21 cellular contexts compared by ENCODE assay signal in the genomic region with DNA sequence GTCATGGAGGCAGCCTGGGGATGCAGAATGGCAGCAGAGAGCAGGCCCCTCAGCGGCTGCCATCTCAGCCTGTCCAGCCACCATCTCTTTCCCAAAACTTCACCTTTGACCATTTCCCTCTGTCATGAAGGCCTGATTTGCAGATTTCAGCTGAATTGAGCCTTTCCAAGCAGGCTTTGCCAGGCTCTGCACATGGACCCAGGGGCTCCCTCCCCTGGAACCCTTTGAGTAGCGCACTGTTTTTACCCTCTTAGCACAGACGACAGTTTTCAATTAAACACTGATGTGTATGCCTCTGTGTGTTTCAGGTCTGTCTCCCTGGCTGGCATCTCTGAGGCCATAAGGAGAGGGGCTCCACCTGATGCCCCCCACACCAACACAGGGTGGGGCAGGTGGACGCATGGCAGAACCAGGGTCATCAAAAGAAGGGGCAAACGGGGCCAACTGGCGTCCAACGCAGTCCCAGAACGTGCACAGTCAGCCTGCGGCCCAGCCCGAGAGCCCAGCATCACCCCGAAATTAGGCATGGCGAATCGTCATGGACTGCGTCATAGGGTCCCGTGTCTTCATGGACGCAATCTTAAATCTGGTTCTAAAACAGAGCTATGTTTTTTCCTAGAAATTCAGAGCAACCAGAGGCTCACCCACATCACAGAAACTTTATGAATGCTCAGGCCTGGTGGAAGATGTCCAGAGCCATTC.
A peak's percentile ranks its signal among the peaks of the same experiment; 100 is the strongest.
DNase-seq lines count a peak whose midpoint lies in the region; ATAC-seq, FAIRE-seq and TF ChIP-seq lines count a peak whose summit lies in the region.
"Had no signal": no experiment of that assay in that cellular context is flagged by ENCODE, and none has a peak within 500 bp of the region (broad histone marks: within the 10 kb centered on the region; RNA-seq: fewer than 3 reads in every experiment).

No MANE protein-coding gene starts in this region.

- H3K4me2 ChIP-seq in H9 (ENCODE audit: insufficient read depth, insufficient read length, low read length) (no peak overlapping the region), H1 (ENCODE audit: insufficient read depth in 1 of 2, low read depth in 2 of 2, low read length in 2 of 2) (no peak overlapping the region), mesendoderm (ENCODE audit: low read length) (no peak overlapping the region)

- H3K9me3 Mint-ChIP-seq in H9, result no peaks in the 10 kb centered on the region
- H3K9me3 Mint-ChIP-seq in progenitor cell of endocrine pancreas (ENCODE audit: low read depth), result no peaks in the 10 kb centered on the region
- peaks cover 6% of the 10 kb centered on the region for H3K9me3 Mint-ChIP-seq in T-helper 2 cell treated with Interferon-gamma antibody and Interleukin-4, amounts not matched to agents 5 μg/mL and 100 μg/mL, for 36 hours
- no peaks in the 10 kb centered on the region for H3K9me3 Mint-ChIP-seq in activated CD4-positive, alpha-beta T cell treated with anti-CD3 and anti-CD28 coated beads, Interleukin-2, amount 10 ng/mL, durations not matched to agents 24 days and 14 days

- no peaks in the 10 kb centered on the region for H3K4me1 ChIP-seq in H9 (ENCODE audit: insufficient read depth, low read length)
- H3K4me1 ChIP-seq in H1 (replicated peaks in 1 of 4; ENCODE audit: control insufficient read depth in 3 of 4, insufficient read depth in 4 of 4, low read length in 3 of 4), result no peaks in the 10 kb centered on the region
- no peaks in the 10 kb centered on the region for H3K4me1 ChIP-seq in mesendoderm (ENCODE audit: control insufficient read depth, low read depth, low read length)

- no peak overlapping the region for H2BK15ac ChIP-seq in H9 (ENCODE audit: low read depth, low read length)
- no peak overlapping the region for H2BK15ac ChIP-seq in H1 (ENCODE audit: low read length)
- H2BK15ac ChIP-seq in mesendoderm (replicated peaks; ENCODE audit: low read depth), result no peak overlapping the region

- TF ChIP-seq RAD21 in H1 (IDR thresholded peaks at IDR 0.05 in 1 of 2, conservative IDR thresholded peaks at IDR 0.05 in 1 of 2; ENCODE audit: low read depth in 2 of 2, low read length in 2 of 2), result peak; percentile 59 to 68

- H3K4me3 ChIP-seq in H1 (ENCODE audit: extremely low read depth in 1 of 4, insufficient read depth in 2 of 4, low read depth in 3 of 4, low read length in 4 of 4), result no peak overlapping the region
- H3K4me3 ChIP-seq in mesendoderm (ENCODE audit: low read length), result no peak overlapping the region

- H3K36me3 ChIP-seq in H1 (ENCODE audit: control insufficient read depth in 2 of 4, insufficient read depth in 4 of 4, low read length in 3 of 4) (no peaks in the 10 kb centered on the region), mesendoderm (ENCODE audit: control insufficient read depth, insufficient read depth, low read length) (no peaks in the 10 kb centered on the region)

- H2AFZ ChIP-seq in H9 (ENCODE audit: low read length), result no peak overlapping the region
- peak overlapping the region; percentile 71; the same call in 1 of the 2 replicates for H2AFZ ChIP-seq in H1 (ENCODE audit: low read length)

- H3K18ac ChIP-seq in H9 (ENCODE audit: insufficient read length, low read depth, low read length), result no peak overlapping the region
- H3K18ac ChIP-seq in H1 (ENCODE audit: extremely low read depth, low read length), result no peak overlapping the region
- H3K18ac ChIP-seq in mesendoderm (ENCODE audit: low read length), result no peak overlapping the region

- H2BK5ac ChIP-seq in H9 (ENCODE audit: insufficient read length, low read length) (no peak overlapping the region), H1 (ENCODE audit: low read depth, low read length) (no peak overlapping the region), mesendoderm (ENCODE audit: low read length) (no peak overlapping the region)

- H3K27me3 ChIP-seq in H9 (ENCODE audit: insufficient read depth, low read length) (no peaks in the 10 kb centered on the region), H1 (replicated peaks in 1 of 4; ENCODE audit: control insufficient read depth in 3 of 4, extremely low read depth in 1 of 4, insufficient read depth in 3 of 4, low read length in 3 of 4) (no peaks in the 10 kb centered on the region), mesendoderm (ENCODE audit: insufficient read depth, low read length, poor library complexity) (no peaks in the 10 kb centered on the region)

- no peak overlapping the region for H3T11ph ChIP-seq in H9 (ENCODE audit: low read length)

- H3K9me3 ChIP-seq in H9 (ENCODE audit: control insufficient read depth, low read depth, low read length), result no peaks in the 10 kb centered on the region
- H3K9me3 ChIP-seq in H1 (ENCODE audit: insufficient read depth in 2 of 2, low read depth in 1 of 2, low read length in 1 of 2), result 0 out of 4 replicates have a peak, but pooled peaks cover 0 to 3% of the 10 kb centered on the region in 2 experiments

- H3K23me2 ChIP-seq in H9 (ENCODE audit: insufficient read length, low read depth, low read length, poor library complexity, severe bottlenecking) (no peaks in the 10 kb centered on the region), H1 (ENCODE audit: low read depth, low read length) (0 out of 2 replicates have a peak, but pooled peaks cover 2% of the 10 kb centered on the region)

- H4K5ac ChIP-seq in H9 (ENCODE audit: insufficient read length, low read depth, low read length), result no peak overlapping the region
- H4K5ac ChIP-seq in H1 (ENCODE audit: insufficient read length, low read depth, low read length), result no peak overlapping the region
- no peak overlapping the region for H4K5ac ChIP-seq in mesendoderm (ENCODE audit: low read length)

- no peak overlapping the region for H3K4me3 Mint-ChIP-seq in H9
- no peak overlapping the region for H3K4me3 Mint-ChIP-seq in progenitor cell of endocrine pancreas (ENCODE audit: low read depth)
- H3K4me3 Mint-ChIP-seq in T-helper 2 cell treated with Interferon-gamma antibody and Interleukin-4, amounts not matched to agents 5 μg/mL and 100 μg/mL, for 36 hours, result no peak overlapping the region
- no peak overlapping the region for H3K4me3 Mint-ChIP-seq in activated CD4-positive, alpha-beta T cell treated with anti-CD3 and anti-CD28 coated beads, Interleukin-2, amount 10 ng/mL, durations not matched to agents 24 days and 14 days
- H3K4me3 Mint-ChIP-seq: B cell; CD4-positive, alpha-beta memory T cell had no signal

- no peak for DNase-seq in H9
- DNase-seq in H1 (ENCODE audit: low read depth in 1 of 2, low spot score in 2 of 2), result no peak
- DNase-seq in mesendoderm, result peak; percentile 8
- DNase-seq in progenitor cell of endocrine pancreas (ENCODE audit: low spot score, unreplicated experiment), result no peak
- no peak for DNase-seq in T-helper 2 cell treated with Interferon-gamma antibody and Interleukin-4, amounts not matched to agents 5 μg/mL and 100 μg/mL, for 36 hours (ENCODE audit: low spot score)
- DNase-seq in activated CD4-positive, alpha-beta T cell treated with anti-CD3 and anti-CD28 coated beads, Interleukin-2, amount 10 ng/mL, durations not matched to agents 24 days and 14 days, result no peak
- DNase-seq: CD4-positive, alpha-beta memory T cell; DMS153; DMS79 treated with DMSO at 0.1 percent for 48 hours; EL; GOT3 had no signal

- H3K14ac ChIP-seq in H9 (ENCODE audit: insufficient read depth, low read length) (no peak overlapping the region), H1 (ENCODE audit: insufficient read length) (no peak overlapping the region)

- no peak for ATAC-seq in GM18505 (IDR thresholded peaks at IDR 0.05; ENCODE audit: unreplicated experiment)
- ATAC-seq: HCT116, HepG2 had no signal

- no peak overlapping the region for H3K9ac ChIP-seq in H9 (ENCODE audit: extremely low read depth, insufficient read length, low read length)
- H3K9ac ChIP-seq in H1 (replicated peaks in 1 of 4; ENCODE audit: extremely low read depth in 1 of 4, low read depth in 3 of 4, low read length in 3 of 4), result no peak overlapping the region
- H3K9ac ChIP-seq in mesendoderm (ENCODE audit: low read length), result no peak overlapping the region

- TF ChIP-seq POLR2A in H1 (IDR thresholded peaks at IDR 0.05; ENCODE audit: control extremely low read depth in 1 of 2, low read depth in 2 of 2, low read length in 2 of 2) (no peak), GM18505 (IDR thresholded peaks at IDR 0.05; ENCODE audit: borderline replicate concordance, extremely low read depth, insufficient read depth, insufficient read length) (no peak)

- TF ChIP-seq CTCF in H9 (conservative IDR thresholded peaks at IDR 0.05) (peak; percentile 58), H1 (IDR thresholded peaks at IDR 0.05; ENCODE audit: control extremely low read depth in 1 of 3, insufficient read depth in 1 of 3, low read depth in 1 of 3, low read length in 3 of 3) (peak; percentile 29 to 66 (median 59)), progenitor cell of endocrine pancreas (IDR thresholded peaks at IDR 0.05; ENCODE audit: unreplicated experiment) (peak; percentile 24)

- H2AK5ac ChIP-seq in H9 (ENCODE audit: insufficient read length, low read length) (no peak overlapping the region), H1 (ENCODE audit: low read depth, low read length) (no peak overlapping the region), mesendoderm (ENCODE audit: low read length) (no peak overlapping the region)

- no peak overlapping the region for H3K4ac ChIP-seq in H9 (ENCODE audit: low read depth, low read length)
- no peak overlapping the region for H3K4ac ChIP-seq in H1 (replicated peaks; ENCODE audit: insufficient read length, low read depth, low read length)
- no peak overlapping the region for H3K4ac ChIP-seq in mesendoderm (ENCODE audit: low read depth, low read length)

- peaks cover 4% of the 10 kb centered on the region; the same call in 1 of the 2 replicates for H3K27me3 Mint-ChIP-seq in H9 (ENCODE audit: low read depth)
- H3K27me3 Mint-ChIP-seq in progenitor cell of endocrine pancreas, result peaks cover 8% of the 10 kb centered on the region
- H3K27me3 Mint-ChIP-seq in T-helper 2 cell treated with Interferon-gamma antibody and Interleukin-4, amounts not matched to agents 5 μg/mL and 100 μg/mL, for 36 hours (ENCODE audit: low read depth), result no peaks in the 10 kb centered on the region
- H3K27me3 Mint-ChIP-seq in activated CD4-positive, alpha-beta T cell treated with anti-CD3 and anti-CD28 coated beads, Interleukin-2, amount 10 ng/mL, durations not matched to agents 24 days and 14 days, result no peaks in the 10 kb centered on the region
- H3K27me3 Mint-ChIP-seq: B cell had no signal

- H2BK120ac ChIP-seq in H9 (ENCODE audit: low read depth, low read length, poor library complexity, severe bottlenecking), result no peak overlapping the region
- no peak overlapping the region for H2BK120ac ChIP-seq in H1 (replicated peaks; ENCODE audit: low read depth, low read length)
- no peak overlapping the region for H2BK120ac ChIP-seq in mesendoderm (ENCODE audit: low read depth, low read length)

- H4K91ac ChIP-seq in H9 (ENCODE audit: insufficient read length, low read depth, low read length), result no peak overlapping the region
- H4K91ac ChIP-seq in H1 (replicated peaks; ENCODE audit: insufficient read length, low read length), result no peak overlapping the region

- no peak for FAIRE-seq in H1 (lab: Jason Lieb, UNC)
- FAIRE-seq: A204.1, D721Med, G401.6, GM12891, HepG2, HTR-8/SVneo had no signal

- H3K23ac ChIP-seq in H9 (ENCODE audit: insufficient read length, low read depth, low read length) (no peak overlapping the region), H1 (ENCODE audit: insufficient read length) (no peak overlapping the region), mesendoderm (ENCODE audit: low read length) (no peak overlapping the region)

- no peaks in the 10 kb centered on the region for H4K20me1 ChIP-seq in H9 (ENCODE audit: control insufficient read depth, insufficient read depth, insufficient read length)
- H4K20me1 ChIP-seq in H1 (replicated peaks in 1 of 2; ENCODE audit: control insufficient read depth in 1 of 2, insufficient read depth in 2 of 2, low read length in 2 of 2), result no peaks in the 10 kb centered on the region

- H3K79me1 ChIP-seq in H9 (ENCODE audit: insufficient read depth, low read depth, low read length, poor library complexity, severe bottlenecking), result no peaks in the 10 kb centered on the region
- H3K79me1 ChIP-seq in H1 (ENCODE audit: low read depth, low read length), result no peaks in the 10 kb centered on the region
- no peaks in the 10 kb centered on the region for H3K79me1 ChIP-seq in mesendoderm (ENCODE audit: low read length)

- no peak overlapping the region for H2BK20ac ChIP-seq in H9 (ENCODE audit: low read depth, low read length, poor library complexity, severe bottlenecking)
- H2BK20ac ChIP-seq in H1 (ENCODE audit: low read length), result no peak overlapping the region

- POLR2A ChIA-PET in H1 (lab: Charles Lee; ENCODE audit: partially characterized antibody), result no interaction called here

- H3K27ac ChIP-seq in H9 (ENCODE audit: insufficient read length, low read depth, low read length) (no peak overlapping the region), H1 (ENCODE audit: low read depth, low read length) (no peak overlapping the region), mesendoderm (ENCODE audit: low read depth, low read length) (no peak overlapping the region)
- H3K27ac ChIP-seq: C4-2B had no signal

- H3K27ac Mint-ChIP-seq in H9 (no peak overlapping the region; a peak in 1 of 7 replicates), progenitor cell of endocrine pancreas (no peak overlapping the region)
- no peak overlapping the region for H3K27ac Mint-ChIP-seq in T-helper 2 cell treated with Interferon-gamma antibody and Interleukin-4, amounts not matched to agents 5 μg/mL and 100 μg/mL, for 36 hours
- no peak overlapping the region for H3K27ac Mint-ChIP-seq in activated CD4-positive, alpha-beta T cell treated with anti-CD3 and anti-CD28 coated beads, Interleukin-2, amount 10 ng/mL, durations not matched to agents 24 days and 14 days
- H3K27ac Mint-ChIP-seq: B cell; CD4-positive, alpha-beta memory T cell had no signal

- WGBS in H9 (ENCODE audit: extremely low coverage, insufficient read length, low lambda C conversion rate), result no CpG with 5 or more reads among the region's 16 CpGs
- 96% methylated on average over 16 of the region's 16 CpGs; no CpG with 5 or more reads in 1 of the 2 experiments for WGBS in H1 (ENCODE audit: extremely low coverage in 1 of 2, insufficient coverage in 1 of 2, insufficient read length in 1 of 2, insufficient replicate concordance in 2 of 2, low coverage in 1 of 2, low lambda C conversion rate in 2 of 2, missing lambda C conversion rate in 1 of 2), 2 experiments
- WGBS in mesendoderm (ENCODE audit: extremely low coverage, insufficient coverage, low lambda C conversion rate), result no CpG with 5 or more reads among the region's 16 CpGs

- no peaks in the 10 kb centered on the region; a peak in 2 of 7 replicates for H3K36me3 Mint-ChIP-seq in H9 (ENCODE audit: insufficient read depth in 1 of 3, low read depth in 3 of 3)
- H3K36me3 Mint-ChIP-seq in progenitor cell of endocrine pancreas (ENCODE audit: insufficient read depth), result no peaks in the 10 kb centered on the region
- H3K36me3 Mint-ChIP-seq in T-helper 2 cell treated with Interferon-gamma antibody and Interleukin-4, amounts not matched to agents 5 μg/mL and 100 μg/mL, for 36 hours (ENCODE audit: low read depth), result no peaks in the 10 kb centered on the region
- H3K36me3 Mint-ChIP-seq in activated CD4-positive, alpha-beta T cell treated with anti-CD3 and anti-CD28 coated beads, Interleukin-2, amount 10 ng/mL, durations not matched to agents 24 days and 14 days (ENCODE audit: low read depth), result no peaks in the 10 kb centered on the region
- H3K36me3 Mint-ChIP-seq: CD4-positive, alpha-beta memory T cell had no signal

- no peak overlapping the region for H3K56ac ChIP-seq in H9 (ENCODE audit: insufficient read length, low read depth, low read length)
- no peak overlapping the region for H3K56ac ChIP-seq in H1 (replicated peaks; ENCODE audit: insufficient read length, low read depth, low read length)
- H3K56ac ChIP-seq in mesendoderm (ENCODE audit: low read length), result no peak overlapping the region

- H3K4me1 Mint-ChIP-seq in H9 (no peaks in the 10 kb centered on the region), progenitor cell of endocrine pancreas (ENCODE audit: low read depth) (no peaks in the 10 kb centered on the region)
- no peaks in the 10 kb centered on the region for H3K4me1 Mint-ChIP-seq in T-helper 2 cell treated with Interferon-gamma antibody and Interleukin-4, amounts not matched to agents 5 μg/mL and 100 μg/mL, for 36 hours (ENCODE audit: low read depth)
- H3K4me1 Mint-ChIP-seq in activated CD4-positive, alpha-beta T cell treated with anti-CD3 and anti-CD28 coated beads, Interleukin-2, amount 10 ng/mL, durations not matched to agents 24 days and 14 days, result no peaks in the 10 kb centered on the region
- H3K4me1 Mint-ChIP-seq: B cell; CD4-positive, alpha-beta memory T cell had no signal

- intact Hi-C loops in activated CD4-positive, alpha-beta T cell treated with anti-CD3 and anti-CD28 coated beads, Interleukin-2, amount 10 ng/mL, durations not matched to agents 24 days and 14 days (cut with micrococcal nuclease), result no loop called here

- CTCF ChIA-PET in H1 (lab: Charles Lee; ENCODE audit: partially characterized antibody), result interaction anchor here (0.8 to 2.4 kb wide), 14 partner anchors 8 to 378 kb away, joined by 3 to 10 read pairs (median 3); no protein-coding TSS in a partner anchor

- H2BK12ac ChIP-seq in H9 (ENCODE audit: insufficient read length, low read depth, low read length) (no peak overlapping the region), H1 (ENCODE audit: low read depth, low read length) (no peak overlapping the region)

- no peak overlapping the region for H4K8ac ChIP-seq in H9 (replicated peaks; ENCODE audit: insufficient read length, low read depth, low read length)
- H4K8ac ChIP-seq in H1 (ENCODE audit: extremely low read depth, insufficient read depth, low read length), result no peak overlapping the region
- no peak overlapping the region for H4K8ac ChIP-seq in mesendoderm (ENCODE audit: low read depth, low read length)

- no peaks in the 10 kb centered on the region for H3K79me2 ChIP-seq in H9 (ENCODE audit: insufficient read depth, low read length)
- H3K79me2 ChIP-seq in H1 (ENCODE audit: control insufficient read depth in 1 of 2, insufficient read depth in 2 of 2, low read length in 2 of 2), result no peaks in the 10 kb centered on the region
- H3K79me2 ChIP-seq in mesendoderm (ENCODE audit: control insufficient read depth, insufficient read depth, low read length), result no peaks in the 10 kb centered on the region

- TF ChIP-seq EP300 in H1 (IDR thresholded peaks at IDR 0.05; ENCODE audit: borderline replicate concordance in 1 of 2, low read depth in 2 of 2, low read length in 2 of 2), result no peak
